In genomic region chr15:45179221-45179985, GRCh38 we compare ENCODE assay signal across 8 cellular contexts. TPM values are rescaled to one million over a fixed set of nuclear protein-coding genes. Genes with fewer than 3 reads are reported as not detected.
DNase-seq lines count a peak whose midpoint lies in the region; ATAC-seq and TF ChIP-seq lines count a peak whose summit lies in the region.

No MANE protein-coding gene starts in this region.

- no peak overlapping the region for H3K27ac Mint-ChIP-seq in activated naive CD4-positive, alpha-beta T cell treated with anti-CD3 and anti-CD28 coated beads, Interleukin-2, amount 10 ng/mL, durations not matched to agents 7 days and 5 days
- no peak overlapping the region for H3K27ac Mint-ChIP-seq in activated T-helper 2 cell treated with anti-CD3 and anti-CD28 coated beads, Interferon-gamma antibody, Interleukin-2, Interleukin-4, amounts not matched to agents 10 μg/mL and 5 μg/mL and 100 μg/mL, durations not matched to agents 14 hours and 24 hours and 36 hours

- peak; percentile 40 for DNase-seq in ELR (ENCODE audit: low read depth)
- peak; percentile 39 for DNase-seq in NCI-H460 (ENCODE audit: extremely low read depth, low read depth)
- peak; percentile 48 for DNase-seq in activated naive CD4-positive, alpha-beta T cell treated with anti-CD3 and anti-CD28 coated beads, Interleukin-2, amount 10 ng/mL, durations not matched to agents 7 days and 5 days
- peak in 1 of 2 donors; percentile 76 for DNase-seq in left lung
- DNase-seq in thyroid gland: peak; percentile 73 to 90
- DNase-seq in cerebellar nuclear complex (lab: John Stamatoyannopoulos, UW): no peak
- no peak for DNase-seq in activated T-helper 2 cell treated with anti-CD3 and anti-CD28 coated beads, Interferon-gamma antibody, Interleukin-2, Interleukin-4, amounts not matched to agents 10 μg/mL and 5 μg/mL and 100 μg/mL, durations not matched to agents 14 hours and 24 hours and 36 hours (ENCODE audit: low spot score)
- DNase-seq in GOT3 (lab: John Stamatoyannopoulos, UW): no peak

- WGBS in thyroid gland, 2 donors: 37 to 56% methylated on average over 8 to 11 of the region's 13 CpGs

- intact Hi-C loops in left lung (cut with DNase I) (no loop called here), thyroid gland (cut with DNase I) (no loop called here)
- intact Hi-C loops in activated T-helper 2 cell treated with anti-CD3 and anti-CD28 coated beads, Interferon-gamma antibody, Interleukin-2, Interleukin-4, amounts not matched to agents 10 μg/mL and 5 μg/mL and 100 μg/mL, durations not matched to agents 14 hours and 24 hours and 36 hours (cut with micrococcal nuclease): no loop called here

- no peak for TF ChIP-seq POLR2A in thyroid gland (IDR thresholded peaks at IDR 0.05)

- TF ChIP-seq CTCF in left lung (IDR thresholded peaks at IDR 0.05): peak; percentile 25 to 68
- peak; percentile 31 to 65 (median 58) for TF ChIP-seq CTCF in thyroid gland (IDR thresholded peaks at IDR 0.05)

- no peak overlapping the region for H3K4me3 Mint-ChIP-seq in activated naive CD4-positive, alpha-beta T cell treated with anti-CD3 and anti-CD28 coated beads, Interleukin-2, amount 10 ng/mL, durations not matched to agents 7 days and 5 days
- H3K4me3 Mint-ChIP-seq in activated T-helper 2 cell treated with anti-CD3 and anti-CD28 coated beads, Interferon-gamma antibody, Interleukin-2, Interleukin-4, amounts not matched to agents 10 μg/mL and 5 μg/mL and 100 μg/mL, durations not matched to agents 14 hours and 24 hours and 36 hours (ENCODE audit: low read depth): no peak overlapping the region

- no peaks in the 10 kb centered on the region for H3K9me3 Mint-ChIP-seq in activated naive CD4-positive, alpha-beta T cell treated with anti-CD3 and anti-CD28 coated beads, Interleukin-2, amount 10 ng/mL, durations not matched to agents 7 days and 5 days
- H3K9me3 Mint-ChIP-seq in activated T-helper 2 cell treated with anti-CD3 and anti-CD28 coated beads, Interferon-gamma antibody, Interleukin-2, Interleukin-4, amounts not matched to agents 10 μg/mL and 5 μg/mL and 100 μg/mL, durations not matched to agents 14 hours and 24 hours and 36 hours: no peaks in the 10 kb centered on the region

- peaks cover 4% of the 10 kb centered on the region for H3K27me3 Mint-ChIP-seq in activated naive CD4-positive, alpha-beta T cell treated with anti-CD3 and anti-CD28 coated beads, Interleukin-2, amount 10 ng/mL, durations not matched to agents 7 days and 5 days
- H3K27me3 Mint-ChIP-seq in activated T-helper 2 cell treated with anti-CD3 and anti-CD28 coated beads, Interferon-gamma antibody, Interleukin-2, Interleukin-4, amounts not matched to agents 10 μg/mL and 5 μg/mL and 100 μg/mL, durations not matched to agents 14 hours and 24 hours and 36 hours (ENCODE audit: low read depth): no peaks in the 10 kb centered on the region

- peaks cover 8% of the 10 kb centered on the region for H3K4me1 Mint-ChIP-seq in activated naive CD4-positive, alpha-beta T cell treated with anti-CD3 and anti-CD28 coated beads, Interleukin-2, amount 10 ng/mL, durations not matched to agents 7 days and 5 days
- peaks cover 16% of the 10 kb centered on the region for H3K4me1 Mint-ChIP-seq in activated T-helper 2 cell treated with anti-CD3 and anti-CD28 coated beads, Interferon-gamma antibody, Interleukin-2, Interleukin-4, amounts not matched to agents 10 μg/mL and 5 μg/mL and 100 μg/mL, durations not matched to agents 14 hours and 24 hours and 36 hours (ENCODE audit: low read depth)

- no peaks in the 10 kb centered on the region for H3K9me3 ChIP-seq in left lung
- no peaks in the 10 kb centered on the region for H3K9me3 ChIP-seq in thyroid gland

- H3K4me1 ChIP-seq in left lung (peaks cover 0 to 15% of the 10 kb centered on the region in 2 donors), thyroid gland (peaks cover 14 to 16% of the 10 kb centered on the region in 2 donors)

- H3K27me3 ChIP-seq in left lung (no peaks in the 10 kb centered on the region), thyroid gland (no peaks in the 10 kb centered on the region)

- H3K36me3 Mint-ChIP-seq in activated naive CD4-positive, alpha-beta T cell treated with anti-CD3 and anti-CD28 coated beads, Interleukin-2, amount 10 ng/mL, durations not matched to agents 7 days and 5 days: no peaks in the 10 kb centered on the region
- H3K36me3 Mint-ChIP-seq in activated T-helper 2 cell treated with anti-CD3 and anti-CD28 coated beads, Interferon-gamma antibody, Interleukin-2, Interleukin-4, amounts not matched to agents 10 μg/mL and 5 μg/mL and 100 μg/mL, durations not matched to agents 14 hours and 24 hours and 36 hours (ENCODE audit: low read depth): peaks cover 11% of the 10 kb centered on the region

- H3K4me3 ChIP-seq in left lung (no peak overlapping the region), thyroid gland (replicated peaks in 1 of 3) (no peak overlapping the region)

- peak; percentile 91 for ATAC-seq in left lung

- no peak overlapping the region for H3K27ac ChIP-seq in left lung
- peak overlapping the region in 2 of 3 donors; percentile 19 to 48 for H3K27ac ChIP-seq in thyroid gland

- H3K36me3 ChIP-seq in left lung: no peaks in the 10 kb centered on the region
- no peaks in the 10 kb centered on the region for H3K36me3 ChIP-seq in thyroid gland

- CTCF ChIA-PET in activated naive CD4-positive, alpha-beta T cell treated with anti-CD3 and anti-CD28 coated beads, Interleukin-2, amount 10 ng/mL, durations not matched to agents 7 days and 5 days (lab: Charles Lee): interaction anchor here (0.8 to 2.9 kb wide), 8 partner anchors 11 to 220 kb away, joined by 3 to 14 read pairs (median 3); no protein-coding TSS in a partner anchor

RNA-seq across cellular contexts. Expression of gene SHF, which starts 8.4 kb away (rescaled TPM):
- 1.4 and 3.1 TPM in 2 replicates for total RNA-seq in NCI-H460 (2014; rRNA removed; shearing (Covaris generic))
- polyA plus RNA-seq in NCI-H460 (2014; cell fraction: nucleus; rRNA removed): 0.25 and 3.8 TPM in 2 replicates
- total RNA-seq in left lung (1 to 10 TPM; 5.5 to 7.7 TPM), thyroid gland (10 to 100 TPM in 1 of 4 donors, 1 to 10 TPM in 3; 8.0 to 15.9 (median 8.7) TPM)
- total RNA-seq in activated T-helper 2 cell treated with anti-CD3 and anti-CD28 coated beads, Interferon-gamma antibody, Interleukin-2, Interleukin-4, amounts not matched to agents 10 μg/mL and 5 μg/mL and 100 μg/mL, durations not matched to agents 14 hours and 24 hours and 36 hours: 16.3 and 16.4 TPM in 2 replicates

RNA-seq across cellular contexts. Expression of gene DUOX1, which starts 49.6 kb away (rescaled TPM):
- not detected in 2 replicates for total RNA-seq in NCI-H460 (2014; rRNA removed; shearing (Covaris generic))
- not detected in 2 replicates for polyA plus RNA-seq in NCI-H460 (2014; cell fraction: nucleus; rRNA removed)
- total RNA-seq in left lung (100 to 1,000 TPM; 198 to 265 TPM), thyroid gland (100 to 1,000 TPM; 132 to 313 (median 234) TPM)
- total RNA-seq in activated T-helper 2 cell treated with anti-CD3 and anti-CD28 coated beads, Interferon-gamma antibody, Interleukin-2, Interleukin-4, amounts not matched to agents 10 μg/mL and 5 μg/mL and 100 μg/mL, durations not matched to agents 14 hours and 24 hours and 36 hours: 0.37 and 0.50 TPM in 2 replicates

RNA-seq across cellular contexts. Expression of gene DUOXA1, which starts 49.7 kb away (rescaled TPM):
- total RNA-seq in NCI-H460 (2014; rRNA removed; shearing (Covaris generic)): 0.97 and 0.98 TPM in 2 replicates
- polyA plus RNA-seq in NCI-H460 (2014; cell fraction: nucleus; rRNA removed): not detected in 2 replicates
- total RNA-seq in left lung: 100 to 1,000 TPM in 1 of 2 donors, 10 to 100 TPM in 1; 96.7 to 135 TPM
- total RNA-seq in thyroid gland: 100 to 1,000 TPM in 3 of 4 donors, 10 to 100 TPM in 1; 97.0 to 187 (median 150) TPM
- 0.21 TPM in 1 of 2 replicates, not detected in the other for total RNA-seq in activated T-helper 2 cell treated with anti-CD3 and anti-CD28 coated beads, Interferon-gamma antibody, Interleukin-2, Interleukin-4, amounts not matched to agents 10 μg/mL and 5 μg/mL and 100 μg/mL, durations not matched to agents 14 hours and 24 hours and 36 hours

Comparison
In these comparisons a context has a peak if more than half of its experiments do, and no peak if none do; other contexts are left out.
1. DNase-seq: peak in ELR (single experiment), NCI-H460 (single experiment), activated naive CD4-positive, alpha-beta T cell treated with anti-CD3 and anti-CD28 coated beads, Interleukin-2, amount 10 ng/mL, durations not matched to agents 7 days and 5 days (single experiment) and thyroid gland (2 of 2); none in cerebellar nuclear complex (0 of 2), activated T-helper 2 cell treated with anti-CD3 and anti-CD28 coated beads, Interferon-gamma antibody, Interleukin-2, Interleukin-4, amounts not matched to agents 10 μg/mL and 5 μg/mL and 100 μg/mL, durations not matched to agents 14 hours and 24 hours and 36 hours (single experiment) and GOT3 (single experiment).
2. H3K27ac ChIP-seq: peak in thyroid gland (2 of 3); none in left lung (0 of 2).
3. RNA of gene DUOX1, which starts 49.6 kb away (total RNA-seq): 132 to 313 TPM in thyroid gland and 198 to 265 TPM in left lung; 0.37 to 0.50 TPM in activated T-helper 2 cell treated with anti-CD3 and anti-CD28 coated beads, Interferon-gamma antibody, Interleukin-2, Interleukin-4, amounts not matched to agents 10 μg/mL and 5 μg/mL and 100 μg/mL, durations not matched to agents 14 hours and 24 hours and 36 hours and not detected in NCI-H460; every median in the first group is over 10 times any median in the second.
4. RNA of gene DUOXA1, which starts 49.7 kb away (total RNA-seq): 97.0 to 187 TPM in thyroid gland and 96.7 to 135 TPM in left lung; 0.97 to 0.98 TPM in NCI-H460 and 0.21 TPM in activated T-helper 2 cell treated with anti-CD3 and anti-CD28 coated beads, Interferon-gamma antibody, Interleukin-2, Interleukin-4, amounts not matched to agents 10 μg/mL and 5 μg/mL and 100 μg/mL, durations not matched to agents 14 hours and 24 hours and 36 hours; every median in the first group is over 10 times any median in the second.